Comparison of ENCODE assay signal across 15 cellular contexts in genomic region chr10:69913586-69913985, GRCh38.
"Had no signal": no experiment of that assay in that cellular context is flagged by ENCODE, and none has a peak within 500 bp of the region (broad histone marks: within the 10 kb centered on the region; RNA-seq: fewer than 3 reads in every experiment).

No MANE protein-coding gene starts in this region.

- H3K36me3 ChIP-seq: esophagus muscularis mucosa, gastrocnemius medialis, neutrophil, ovary had no signal

- H3K9me3 ChIP-seq: esophagus muscularis mucosa, gastrocnemius medialis, neutrophil, ovary had no signal

- H3K4me2 ChIP-seq: smooth muscle cell had no signal

- FAIRE-seq: keratinocyte, urothelium cell line had no signal

- H3K4me3 ChIP-seq: esophagus muscularis mucosa, gastrocnemius medialis, lung, ovary, smooth muscle cell had no signal

- H3K27ac ChIP-seq: epithelial cell of prostate, esophagus muscularis mucosa, gastrocnemius medialis, neutrophil, ovary had no signal

- ATAC-seq: effector memory CD8-positive, alpha-beta T cell; gastrocnemius medialis; left ventricle myocardium superior had no signal

- H3K27me3 ChIP-seq: esophagus muscularis mucosa, gastrocnemius medialis, ovary had no signal

- DNase-seq: effector memory CD8-positive, alpha-beta T cell; gastrocnemius medialis; left ventricle myocardium superior; mesenchymal stem cell; naive B cell; stimulated activated CD4-positive, alpha-beta T cell treated with anti-CD3 and anti-CD28 coated beads, Interleukin-2, amount 100 ng/mL, for 48 hours; stimulated activated naive CD4-positive, alpha-beta T cell treated with Interleukin-2 at 50 U/mL for 16 hours had no signal
